21 cellular contexts compared by ENCODE assay signal in the genomic region with DNA sequence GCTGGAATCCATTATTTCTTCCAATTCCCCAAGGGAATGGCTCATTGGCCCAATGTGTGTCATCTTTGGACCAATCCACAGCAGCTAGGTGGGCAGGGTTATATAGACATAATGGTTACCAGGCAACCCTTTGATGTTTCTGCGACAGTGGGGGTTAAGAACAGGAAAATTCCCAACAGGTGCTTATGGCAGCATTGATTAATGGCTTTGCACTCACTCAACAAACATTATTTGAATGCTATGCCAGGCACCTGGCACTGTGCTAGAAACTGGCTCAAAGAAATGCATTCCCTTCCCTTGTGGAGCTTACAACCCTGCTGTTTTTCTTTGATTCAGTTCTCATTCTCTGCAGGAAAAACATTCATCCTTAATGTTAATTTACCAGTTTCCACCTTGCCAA.
"Had no signal": no experiment of that assay in that cellular context is flagged by ENCODE, and none has a peak within 500 bp of the region (broad histone marks: within the 10 kb centered on the region; RNA-seq: fewer than 3 reads in every experiment).

No MANE protein-coding gene starts in this region.

- H3K4me1 ChIP-seq: left ventricle myocardium inferior, sigmoid colon, transverse colon had no signal

- H3K36me3 ChIP-seq: brain microvascular endothelial cell, left ventricle myocardium inferior, sigmoid colon, transverse colon had no signal

- H3K27ac ChIP-seq: brain microvascular endothelial cell, left ventricle myocardium inferior, sigmoid colon, transverse colon had no signal

- ATAC-seq: esophagus mucosa; natural killer cell; stimulated activated naive B cell treated with anti-CD40 and anti-IgM and Interleukin-4, amounts not matched to agents 10 μg/mL and 1 μg/mL and 100 μg/mL, for 72 hours had no signal

- H3K9me3 ChIP-seq: sigmoid colon, transverse colon had no signal

- DNase-seq: activated CD4-positive, alpha-beta memory T cell treated with anti-CD3 and anti-CD28 coated beads for 36 hours; activated CD4-positive, alpha-beta T cell treated with anti-CD3 and anti-CD28 coated beads for 48 hours; activated naive CD4-positive, alpha-beta T cell treated with anti-CD3 and anti-CD28 coated beads, Interleukin-2, amount 50 U/mL, for 16 hours; activated T-cell treated with anti-CD3 and anti-CD28 coated beads, Interleukin-2, amount 50 U/mL, for 48 hours; aorta; brain microvascular endothelial cell; caudate nucleus; dermis blood vessel endothelial cell; effector CD8-positive, alpha-beta T cell; glutamatergic neuron; hypothalamus; left ventricle myocardium inferior; mammary epithelial cell; natural killer cell; retina; sigmoid colon; stimulated activated CD4-positive, alpha-beta T cell treated with anti-CD3 and anti-CD28 coated beads, Interleukin-2, amount 100 ng/mL, for 48 hours; stimulated activated CD8-positive, alpha-beta memory T cell treated with anti-CD3 and anti-CD28 coated beads, Interleukin-4, amount 100 ng/mL, for 48 hours; stimulated activated naive B cell treated with anti-CD40 and anti-IgM and Interleukin-4, amounts not matched to agents 10 μg/mL and 1 μg/mL and 100 μg/mL, for 72 hours; transverse colon had no signal

- H3K27me3 ChIP-seq: brain microvascular endothelial cell, sigmoid colon, transverse colon had no signal

- H3K4me3 ChIP-seq: left ventricle myocardium inferior, sigmoid colon, transverse colon had no signal
